Comparison of ENCODE assay signal across 12 cellular contexts in genomic region chr6:109092074-109092473, GRCh38. TPM values are rescaled to one million over a fixed set of nuclear protein-coding genes. Genes with fewer than 3 reads are reported as not detected.
DNase-seq lines count a peak whose midpoint lies in the region; ATAC-seq and TF ChIP-seq lines count a peak whose summit lies in the region.
"Had no signal": no experiment of that assay in that cellular context is flagged by ENCODE, and none has a peak within 500 bp of the region (broad histone marks: within the 10 kb centered on the region; RNA-seq: fewer than 3 reads in every experiment).

No MANE protein-coding gene starts in this region.

- H3K27ac Mint-ChIP-seq in naive thymus-derived CD8-positive, alpha-beta T cell, result peak overlapping the region in 5 of 10 donors; percentile 2 to 49 (median 22)

- no peak for ATAC-seq in naive thymus-derived CD8-positive, alpha-beta T cell

- peak overlapping the region; percentile 93 for H3K4me2 ChIP-seq in KMS-11

- H3K4me1 Mint-ChIP-seq in naive thymus-derived CD8-positive, alpha-beta T cell, result peaks cover 24 to 74% (median 62%) of the 10 kb centered on the region in 4 donors

- TF ChIP-seq CTCF in KMS-11 (conservative IDR thresholded peaks at IDR 0.05; ENCODE audit: low read depth, low read length) (no peak), coronary artery (IDR thresholded peaks at IDR 0.05) (no peak), RWPE1 (conservative IDR thresholded peaks at IDR 0.05; ENCODE audit: low read depth) (no peak)

- H3K27me3 Mint-ChIP-seq in naive thymus-derived CD8-positive, alpha-beta T cell, result no peaks in the 10 kb centered on the region

- H3K4me1 ChIP-seq in ACC112 (ENCODE audit: control insufficient read depth, insufficient read depth, low read length, unreplicated experiment) (peaks cover 20% of the 10 kb centered on the region), KMS-11 (ENCODE audit: low read depth, poor library complexity, severe bottlenecking) (peaks cover 25% of the 10 kb centered on the region)

- H3K27ac ChIP-seq in ACC112 (ENCODE audit: low read depth, low read length) (no peak overlapping the region), KMS-11 (no peak overlapping the region), coronary artery (no peak overlapping the region), RWPE1 (no peak overlapping the region)

- H4K20me1 ChIP-seq in KMS-11 (ENCODE audit: insufficient read depth), result no peaks in the 10 kb centered on the region

- H3K27me3 ChIP-seq in ACC112 (ENCODE audit: insufficient read depth, low read length) (no peaks in the 10 kb centered on the region), KMS-11 (ENCODE audit: insufficient read depth, low read depth) (no peaks in the 10 kb centered on the region)

- H3K9ac ChIP-seq in KMS-11, result peak overlapping the region; percentile 76; the same call in 1 of the 2 replicates

- no peaks in the 10 kb centered on the region for H3K9me3 Mint-ChIP-seq in naive thymus-derived CD8-positive, alpha-beta T cell

- H3K36me3 ChIP-seq in ACC112 (ENCODE audit: insufficient read depth, low read length) (no peaks in the 10 kb centered on the region), KMS-11 (ENCODE audit: insufficient read depth) (no peaks in the 10 kb centered on the region)

- peaks cover 0 to 3% (median 3%) of the 10 kb centered on the region in 3 donors for H3K36me3 Mint-ChIP-seq in naive thymus-derived CD8-positive, alpha-beta T cell

- H2AFZ ChIP-seq in ACC112 (ENCODE audit: low read length, unreplicated experiment), result peak overlapping the region; percentile 8
- no peak overlapping the region for H2AFZ ChIP-seq in KMS-11 (ENCODE audit: low read depth)

- H3K4me3 Mint-ChIP-seq in naive thymus-derived CD8-positive, alpha-beta T cell, result peak overlapping the region in 9 of 10 donors; percentile 40 to 93 (median 60)

- H3K4me3 ChIP-seq in ACC112 (ENCODE audit: low read depth, low read length) (peak overlapping the region; percentile 85), KMS-11 (IDR thresholded peaks at IDR 0.05; ENCODE audit: insufficient read depth, low read depth, low read length) (no peak overlapping the region), coronary artery (peak overlapping the region; percentile 91)

- POLR2A ChIA-PET in naive thymus-derived CD8-positive, alpha-beta T cell (lab: Charles Lee), result interaction anchor here (0.6 kb wide), 1 partner anchor 829 kb away, joined by 6 read pairs; no protein-coding TSS in a partner anchor
- POLR2A ChIA-PET in RWPE1 (lab: Yijun Ruan, JAX; ENCODE audit: low non-redundant PET), result no interaction called here

- DNase-seq in coronary artery (ENCODE audit: low spot score) (no peak), NCI-H1105 (lab: John Stamatoyannopoulos, UW) (no peak), 8988T (no peak), midbrain (lab: John Stamatoyannopoulos, UW) (no peak), RWPE1 (ENCODE audit: low spot score) (no peak)
- no peak for DNase-seq in naive thymus-derived CD8-positive, alpha-beta T cell
- DNase-seq: activated CD4-positive, alpha-beta T cell treated with anti-CD3 and anti-CD28 coated beads for 4 hours; DMS 273 treated with DMSO at 0.1 percent for 48 hours; NCI-H226; small intestine had no signal

- CTCF ChIA-PET in RWPE1 (lab: Yijun Ruan, JAX), result no interaction called here

- H3K79me2 ChIP-seq in ACC112 (ENCODE audit: control insufficient read depth, insufficient read depth, low read length, unreplicated experiment) (peaks cover 61% of the 10 kb centered on the region), KMS-11 (ENCODE audit: insufficient read depth, low read depth) (peaks cover 22% of the 10 kb centered on the region; the same call in 1 of the 2 replicates)

RNA-seq across cellular contexts. Expression of gene SESN1, which starts 2.6 kb away (rescaled TPM):
- 10 to 100 TPM; 35.0 to 38.3 TPM for total RNA-seq in naive thymus-derived CD8-positive, alpha-beta T cell
- polyA plus RNA-seq in naive thymus-derived CD8-positive, alpha-beta T cell, result 10 to 100 TPM in 2 of 3 donors, 1 to 10 TPM in 1; 10.0 to 21.4 (median 19.4) TPM

RNA-seq across cellular contexts. Expression of gene CEP57L1, which starts 3.2 kb away (rescaled TPM):
- 1 to 10 TPM; 7.0 to 8.3 TPM for total RNA-seq in naive thymus-derived CD8-positive, alpha-beta T cell
- 1 to 10 TPM; 5.4 to 9.5 (median 6.2) TPM for polyA plus RNA-seq in naive thymus-derived CD8-positive, alpha-beta T cell
